In genomic region chrX:12951590-12951965, GRCh38 we compare ENCODE assay signal across 11 cellular contexts. TPM values are rescaled to one million over a fixed set of nuclear protein-coding genes. Genes with fewer than 3 reads are reported as not detected.
A peak's percentile ranks its signal among the peaks of the same experiment; 100 is the strongest.
DNase-seq lines count a peak whose midpoint lies in the region; ATAC-seq, FAIRE-seq and TF ChIP-seq lines count a peak whose summit lies in the region.
"Had no signal": no experiment of that assay in that cellular context is flagged by ENCODE, and none has a peak within 500 bp of the region (broad histone marks: within the 10 kb centered on the region; RNA-seq: fewer than 3 reads in every experiment).

No MANE protein-coding gene starts in this region.

- CTCF ChIA-PET in naive thymus-derived CD4-positive, alpha-beta T cell (lab: Charles Lee): interaction anchor here (0.8 to 6.9 kb wide), 13 partner anchors 19 to 1078 kb away, joined by 3 to 102 read pairs (median 5); partner anchors contain the start of genes GEMIN8 and TMSB4X

- peak overlapping the region; percentile 94 to 97 (median 95) for H3K27ac Mint-ChIP-seq in CD4-positive, CD25-positive, alpha-beta regulatory T cell
- peak overlapping the region; percentile 92 for H3K27ac Mint-ChIP-seq in activated T-helper 2 cell treated with anti-CD3 and anti-CD28 coated beads, Interferon-gamma antibody, Interleukin-2, Interleukin-4, amounts not matched to agents 10 μg/mL and 5 μg/mL and 100 μg/mL, durations not matched to agents 14 hours and 24 hours and 36 hours
- H3K27ac Mint-ChIP-seq in naive thymus-derived CD4-positive, alpha-beta T cell: peak overlapping the region; percentile 95 to 99 (median 97)
- H3K27ac Mint-ChIP-seq in mesothelial cell of epicardium: no peak overlapping the region

- H3K4me1 ChIP-seq in CD4-positive, CD25-positive, alpha-beta regulatory T cell (ENCODE audit: control insufficient read depth, insufficient read depth, low read length, poor library complexity, severe bottlenecking): peaks cover 98% of the 10 kb centered on the region
- H3K4me1 ChIP-seq in naive thymus-derived CD4-positive, alpha-beta T cell (ENCODE audit: control insufficient read depth in 2 of 2, insufficient read depth in 2 of 2, low read length in 2 of 2): peaks cover 79 to 80% of the 10 kb centered on the region in 2 donors

- H3K9me3 ChIP-seq in CD4-positive, CD25-positive, alpha-beta regulatory T cell (ENCODE audit: control insufficient read depth in 2 of 2, low read length in 2 of 2): no peaks in the 10 kb centered on the region
- H3K9me3 ChIP-seq in naive thymus-derived CD4-positive, alpha-beta T cell (ENCODE audit: control insufficient read depth in 2 of 3, low read length in 3 of 3): no peaks in the 10 kb centered on the region

- DNase-seq in CD4-positive, CD25-positive, alpha-beta regulatory T cell: peak in 2 of 3 donors; percentile 38 to 61
- DNase-seq in GM19239 (ENCODE audit: insufficient read length, low spot score): no peak
- DNase-seq in activated T-helper 2 cell treated with anti-CD3 and anti-CD28 coated beads, Interferon-gamma antibody, Interleukin-2, Interleukin-4, amounts not matched to agents 10 μg/mL and 5 μg/mL and 100 μg/mL, durations not matched to agents 14 hours and 24 hours and 36 hours (ENCODE audit: low spot score): no peak
- peak in 3 of 9 donors; percentile 44 to 54 (median 50) for DNase-seq in naive thymus-derived CD4-positive, alpha-beta T cell
- DNase-seq in mesothelial cell of epicardium (ENCODE audit: low spot score in 2 of 2, unreplicated experiment in 2 of 2): no peak
- DNase-seq in GF-D8 (lab: John Stamatoyannopoulos, UW): no peak
- no peak for DNase-seq in stimulated activated CD4-positive, alpha-beta T cell treated with anti-CD3 and anti-CD28 coated beads, Interleukin-1b, Interleukin-23, amount 100 ng/mL, for 48 hours
- DNase-seq: NCI-H1105, NCI-H510A treated with DMSO at 0.1 percent for 48 hours had no signal

- no peaks in the 10 kb centered on the region for H3K9me3 Mint-ChIP-seq in CD4-positive, CD25-positive, alpha-beta regulatory T cell
- no peaks in the 10 kb centered on the region for H3K9me3 Mint-ChIP-seq in activated T-helper 2 cell treated with anti-CD3 and anti-CD28 coated beads, Interferon-gamma antibody, Interleukin-2, Interleukin-4, amounts not matched to agents 10 μg/mL and 5 μg/mL and 100 μg/mL, durations not matched to agents 14 hours and 24 hours and 36 hours
- no peaks in the 10 kb centered on the region for H3K9me3 Mint-ChIP-seq in naive thymus-derived CD4-positive, alpha-beta T cell
- H3K9me3 Mint-ChIP-seq in mesothelial cell of epicardium: no peaks in the 10 kb centered on the region

- no peaks in the 10 kb centered on the region for H3K36me3 ChIP-seq in CD4-positive, CD25-positive, alpha-beta regulatory T cell (ENCODE audit: control insufficient read depth, insufficient read depth, low read length)
- H3K36me3 ChIP-seq in naive thymus-derived CD4-positive, alpha-beta T cell (ENCODE audit: control insufficient read depth in 2 of 3, insufficient read depth in 3 of 3, low read length in 3 of 3): no peaks in the 10 kb centered on the region

- H3K4me3 Mint-ChIP-seq in CD4-positive, CD25-positive, alpha-beta regulatory T cell: peak overlapping the region; percentile 89 to 94 (median 92)
- peak overlapping the region; percentile 81 for H3K4me3 Mint-ChIP-seq in activated T-helper 2 cell treated with anti-CD3 and anti-CD28 coated beads, Interferon-gamma antibody, Interleukin-2, Interleukin-4, amounts not matched to agents 10 μg/mL and 5 μg/mL and 100 μg/mL, durations not matched to agents 14 hours and 24 hours and 36 hours (ENCODE audit: low read depth)
- H3K4me3 Mint-ChIP-seq in naive thymus-derived CD4-positive, alpha-beta T cell: peak overlapping the region; percentile 79 to 97 (median 86)
- H3K4me3 Mint-ChIP-seq in mesothelial cell of epicardium: no peak overlapping the region

- intact Hi-C loops in activated T-helper 2 cell treated with anti-CD3 and anti-CD28 coated beads, Interferon-gamma antibody, Interleukin-2, Interleukin-4, amounts not matched to agents 10 μg/mL and 5 μg/mL and 100 μg/mL, durations not matched to agents 14 hours and 24 hours and 36 hours (cut with micrococcal nuclease): loop anchor here (1.0 to 10.0 kb wide), 6 partner anchors 19 to 1077 kb away; partner anchors contain the start of genes GEMIN8, OFD1, TCEANC and TRAPPC2
- intact Hi-C loops in naive thymus-derived CD4-positive, alpha-beta T cell (cut with micrococcal nuclease): loop anchor here (1.0 to 10.0 kb wide), 15 partner anchors 19 to 1083 kb away; partner anchors contain the start of genes OFD1 (in 2 of the 2), TRAPPC2 (in 2 of the 2) and TCEANC (in 1 of the 2)

- peak overlapping the region; percentile 75 for H3K4me3 ChIP-seq in CD4-positive, CD25-positive, alpha-beta regulatory T cell (ENCODE audit: low read depth, low read length)
- H3K4me3 ChIP-seq in naive thymus-derived CD4-positive, alpha-beta T cell (ENCODE audit: low read length): peak overlapping the region; percentile 73

- H3K27me3 Mint-ChIP-seq in CD4-positive, CD25-positive, alpha-beta regulatory T cell: no peaks in the 10 kb centered on the region
- no peaks in the 10 kb centered on the region for H3K27me3 Mint-ChIP-seq in activated T-helper 2 cell treated with anti-CD3 and anti-CD28 coated beads, Interferon-gamma antibody, Interleukin-2, Interleukin-4, amounts not matched to agents 10 μg/mL and 5 μg/mL and 100 μg/mL, durations not matched to agents 14 hours and 24 hours and 36 hours (ENCODE audit: low read depth)
- no peaks in the 10 kb centered on the region for H3K27me3 Mint-ChIP-seq in naive thymus-derived CD4-positive, alpha-beta T cell
- H3K27me3 Mint-ChIP-seq in mesothelial cell of epicardium (ENCODE audit: low read depth): no peaks in the 10 kb centered on the region

- peaks cover 36 to 95% (median 55%) of the 10 kb centered on the region in 4 donors for H3K4me1 Mint-ChIP-seq in CD4-positive, CD25-positive, alpha-beta regulatory T cell
- H3K4me1 Mint-ChIP-seq in activated T-helper 2 cell treated with anti-CD3 and anti-CD28 coated beads, Interferon-gamma antibody, Interleukin-2, Interleukin-4, amounts not matched to agents 10 μg/mL and 5 μg/mL and 100 μg/mL, durations not matched to agents 14 hours and 24 hours and 36 hours (ENCODE audit: low read depth): peaks cover 79% of the 10 kb centered on the region
- H3K4me1 Mint-ChIP-seq in naive thymus-derived CD4-positive, alpha-beta T cell: peaks cover 13 to 96% (median 83%) of the 10 kb centered on the region in 7 donors
- H3K4me1 Mint-ChIP-seq in mesothelial cell of epicardium: peaks cover 41% of the 10 kb centered on the region

- POLR2A ChIA-PET in naive thymus-derived CD4-positive, alpha-beta T cell (lab: Charles Lee): interaction anchor here (0.5 to 18.7 kb wide), 24 partner anchors 9 to 1078 kb away, joined by 3 to 1267 read pairs (median 5); partner anchors contain the start of genes GEMIN8, OFD1, TMSB4X and TRAPPC2

- H3K27ac ChIP-seq in CD4-positive, CD25-positive, alpha-beta regulatory T cell (ENCODE audit: insufficient read depth, low read length, poor library complexity, severe bottlenecking): peak overlapping the region; percentile 89
- H3K27ac ChIP-seq in naive thymus-derived CD4-positive, alpha-beta T cell (ENCODE audit: low read depth, low read length): peak overlapping the region; percentile 80

- no peak for TF ChIP-seq CTCF in mesothelial cell of epicardium (IDR thresholded peaks at IDR 0.05; ENCODE audit: unreplicated experiment)

- FAIRE-seq in GM19239 (lab: Jason Lieb, UNC): peak; percentile 18
- FAIRE-seq: D721Med had no signal

- ATAC-seq in CD4-positive, CD25-positive, alpha-beta regulatory T cell (ENCODE audit: low read depth in 2 of 2): no peak
- ATAC-seq in naive thymus-derived CD4-positive, alpha-beta T cell: no peak
- no peak for ATAC-seq in GM18868 (IDR thresholded peaks at IDR 0.05; ENCODE audit: unreplicated experiment)

- H3K27me3 ChIP-seq in CD4-positive, CD25-positive, alpha-beta regulatory T cell (ENCODE audit: control insufficient read depth, insufficient read depth, low read length): no peaks in the 10 kb centered on the region
- H3K27me3 ChIP-seq in naive thymus-derived CD4-positive, alpha-beta T cell (ENCODE audit: control insufficient read depth in 2 of 2, insufficient read depth in 2 of 2, low read length in 2 of 2): no peaks in the 10 kb centered on the region

- H3K36me3 Mint-ChIP-seq in CD4-positive, CD25-positive, alpha-beta regulatory T cell: no peaks in the 10 kb centered on the region
- no peaks in the 10 kb centered on the region for H3K36me3 Mint-ChIP-seq in activated T-helper 2 cell treated with anti-CD3 and anti-CD28 coated beads, Interferon-gamma antibody, Interleukin-2, Interleukin-4, amounts not matched to agents 10 μg/mL and 5 μg/mL and 100 μg/mL, durations not matched to agents 14 hours and 24 hours and 36 hours (ENCODE audit: low read depth)
- no peaks in the 10 kb centered on the region for H3K36me3 Mint-ChIP-seq in naive thymus-derived CD4-positive, alpha-beta T cell
- no peaks in the 10 kb centered on the region for H3K36me3 Mint-ChIP-seq in mesothelial cell of epicardium

RNA-seq across cellular contexts. Expression of gene TMSB4X, which starts 23.3 kb away (rescaled TPM):
- 6,725 TPM for total RNA-seq in CD4-positive, CD25-positive, alpha-beta regulatory T cell
- polyA plus RNA-seq in CD4-positive, CD25-positive, alpha-beta regulatory T cell: over 10,000 TPM; 30,486 to 36,942 (median 35,671) TPM
- 7,759 and 7,983 TPM in 2 replicates for total RNA-seq in activated T-helper 2 cell treated with anti-CD3 and anti-CD28 coated beads, Interferon-gamma antibody, Interleukin-2, Interleukin-4, amounts not matched to agents 10 μg/mL and 5 μg/mL and 100 μg/mL, durations not matched to agents 14 hours and 24 hours and 36 hours
- over 10,000 TPM in 1 of 5 experiments, 1,000 to 10,000 TPM in 4; 3,911 to 13,454 (median 4,935) TPM for total RNA-seq in naive thymus-derived CD4-positive, alpha-beta T cell
- polyA plus RNA-seq in naive thymus-derived CD4-positive, alpha-beta T cell: over 10,000 TPM; 26,512 to 30,787 TPM
- 2,120 to 2,167 TPM (median 2,121 TPM) in 3 replicates for total RNA-seq in mesothelial cell of epicardium

RNA-seq across cellular contexts. Expression of gene TLR8, which starts 45.2 kb away (rescaled TPM):
- not detected for total RNA-seq in CD4-positive, CD25-positive, alpha-beta regulatory T cell
- not detected for polyA plus RNA-seq in CD4-positive, CD25-positive, alpha-beta regulatory T cell
- not detected in 2 replicates for total RNA-seq in activated T-helper 2 cell treated with anti-CD3 and anti-CD28 coated beads, Interferon-gamma antibody, Interleukin-2, Interleukin-4, amounts not matched to agents 10 μg/mL and 5 μg/mL and 100 μg/mL, durations not matched to agents 14 hours and 24 hours and 36 hours
- total RNA-seq in naive thymus-derived CD4-positive, alpha-beta T cell: 10 to 100 TPM in 1 of 5 experiments, under 1 TPM in 3, not detected in 1; 0.35 to 15.2 (median 0.51) TPM
- polyA plus RNA-seq in naive thymus-derived CD4-positive, alpha-beta T cell: not detected
- not detected in 3 replicates for total RNA-seq in mesothelial cell of epicardium

Comparison
In these comparisons a context has a peak if more than half of its experiments do, and no peak if none do; other contexts are left out.
1. DNase-seq: peak in CD4-positive, CD25-positive, alpha-beta regulatory T cell (2 of 3); none in GM19239 (single experiment), activated T-helper 2 cell treated with anti-CD3 and anti-CD28 coated beads, Interferon-gamma antibody, Interleukin-2, Interleukin-4, amounts not matched to agents 10 μg/mL and 5 μg/mL and 100 μg/mL, durations not matched to agents 14 hours and 24 hours and 36 hours (single experiment), mesothelial cell of epicardium (0 of 2), GF-D8 (single experiment) and stimulated activated CD4-positive, alpha-beta T cell treated with anti-CD3 and anti-CD28 coated beads, Interleukin-1b, Interleukin-23, amount 100 ng/mL, for 48 hours (single experiment).